Comparison of ENCODE assay signal across 16 cellular contexts in genomic region chr1:221719987-221720386, GRCh38.
"Had no signal": no experiment of that assay in that cellular context is flagged by ENCODE, and none has a peak within 500 bp of the region (broad histone marks: within the 10 kb centered on the region; RNA-seq: fewer than 3 reads in every experiment).

No MANE protein-coding gene starts in this region.

- ATAC-seq: gastrocnemius medialis; stimulated activated memory B cell treated with anti-CD40 and anti-IgM and Interleukin-4, amounts not matched to agents 10 μg/mL and 1 μg/mL and 100 μg/mL, for 72 hours had no signal

- H3K27me3 ChIP-seq: cardiac muscle cell, gastrocnemius medialis, neural progenitor cell, tibial nerve had no signal

- H3K4me3 Mint-ChIP-seq: activated naive CD8-positive, alpha-beta T cell; activated T-cell treated with anti-CD3 and anti-CD28 coated beads, Interleukin-2, amount 50 U/mL, for 24 hours; neural progenitor cell; stimulated activated memory B cell treated with anti-CD40 and anti-IgM and Interleukin-4, amounts not matched to agents 10 μg/mL and 1 μg/mL and 100 μg/mL, for 72 hours had no signal

- H2AFZ ChIP-seq: neural progenitor cell, parathyroid adenoma had no signal

- DNase-seq: activated CD4-positive, alpha-beta T cell treated with anti-CD3 and anti-CD28 coated beads, Interleukin-2, amount 50 U/mL, for 4 hours; activated CD4-positive, CD25-positive, alpha-beta regulatory T cell treated with anti-CD3 and anti-CD28 coated beads, Interleukin-2, amount 50 U/mL, for 72 hours; activated effector memory CD4-positive, alpha-beta T cell treated with Interleukin-2 at 50 U/mL for 16 hours; activated T-cell treated with anti-CD3 and anti-CD28 coated beads, Interleukin-2, amount 50 U/mL, for 24 hours; effector CD4-positive, alpha-beta T cell; gastrocnemius medialis; kidney; left ventricle myocardium inferior; mesendoderm; T-helper 2 cell had no signal

- H3K36me3 ChIP-seq: cardiac muscle cell, gastrocnemius medialis, left ventricle myocardium inferior, neural progenitor cell had no signal

- H3K27ac ChIP-seq: cardiac muscle cell, left ventricle myocardium inferior, neural progenitor cell, parathyroid adenoma, tibial nerve had no signal

- H3K79me2 ChIP-seq: parathyroid adenoma had no signal

- H3K4me2 ChIP-seq: neural progenitor cell had no signal

- H3K9me3 ChIP-seq: gastrocnemius medialis had no signal

- H3K4me3 ChIP-seq: cardiac muscle cell, gastrocnemius medialis, left ventricle myocardium inferior, neural progenitor cell, tibial nerve had no signal

- H3K9ac ChIP-seq: neural progenitor cell, parathyroid adenoma had no signal

- H3K4me1 ChIP-seq: parathyroid adenoma had no signal

- H3K27me3 Mint-ChIP-seq: activated naive CD8-positive, alpha-beta T cell; activated T-cell treated with anti-CD3 and anti-CD28 coated beads, Interleukin-2, amount 50 U/mL, for 24 hours; stimulated activated memory B cell treated with anti-CD40 and anti-IgM and Interleukin-4, amounts not matched to agents 10 μg/mL and 1 μg/mL and 100 μg/mL, for 72 hours had no signal

- H3K27ac Mint-ChIP-seq: activated naive CD8-positive, alpha-beta T cell; activated T-cell treated with anti-CD3 and anti-CD28 coated beads, Interleukin-2, amount 50 U/mL, for 24 hours; neural progenitor cell; stimulated activated memory B cell treated with anti-CD40 and anti-IgM and Interleukin-4, amounts not matched to agents 10 μg/mL and 1 μg/mL and 100 μg/mL, for 72 hours had no signal
